3 cellular contexts compared by ENCODE assay signal in genomic region chr13:51920267-51920666, GRCh38.
TF ChIP-seq lines count a peak whose summit lies in the region.

No MANE protein-coding gene starts in this region.

TF ChIP-seq in HepG2, 621 proteins besides CTCF, POLR2A, EP300 and RAD21:
- TF ChIP-seq ZNF576 (CRISPR knock-in tag; IDR thresholded peaks at IDR 0.05) = no peak
- no peak for TF ChIP-seq GATAD1 (CRISPR knock-in tag; IDR thresholded peaks at IDR 0.05)
- TF ChIP-seq POLR2AphosphoS2 (IDR thresholded peaks at IDR 0.05; ENCODE audit: low read depth, low read length) = no peak
- TF ChIP-seq PAF1 (CRISPR knock-in tag; IDR thresholded peaks at IDR 0.05) = 0 out of 2 replicates have a peak, but pooled peaks have one; percentile 29
- peak; percentile 71 for TF ChIP-seq RBM22 (optimal IDR thresholded peaks at IDR 0.05; ENCODE audit: low read length)
- no peak for TF ChIP-seq SMARCC2 (IDR thresholded peaks at IDR 0.05)

TF ChIP-seq in K562, 482 proteins besides CTCF, POLR2A, EP300 and RAD21:
- no peak for TF ChIP-seq ZNF140 (CRISPR knock-in tag; IDR thresholded peaks at IDR 0.05)
- 0 out of 2 replicates have a peak, but pooled peaks have one; percentile 38 for TF ChIP-seq ZNF197 (CRISPR knock-in tag; IDR thresholded peaks at IDR 0.05; ENCODE audit: low read depth)

TF ChIP-seq in neural cell, 6 proteins besides CTCF, POLR2A, EP300 and RAD21:
- TF ChIP-seq SMC3 (conservative IDR thresholded peaks at IDR 0.05; ENCODE audit: poor library complexity) (no peak), REST (IDR thresholded peaks at IDR 0.05; ENCODE audit: borderline replicate concordance) (no peak), EZH2 (IDR thresholded peaks at IDR 0.05; ENCODE audit: borderline replicate concordance, insufficient read depth, low read length, poor library complexity, severe bottlenecking) (no peak), MXI1 (conservative IDR thresholded peaks at IDR 0.05; ENCODE audit: poor library complexity, severe bottlenecking) (no peak), POLR2AphosphoS5 (IDR thresholded peaks at IDR 0.05) (no peak), TAF1 (IDR thresholded peaks at IDR 0.05; ENCODE audit: low read depth) (no peak)
